ENCODE assay signal across 1 cellular context in the genomic region with DNA sequence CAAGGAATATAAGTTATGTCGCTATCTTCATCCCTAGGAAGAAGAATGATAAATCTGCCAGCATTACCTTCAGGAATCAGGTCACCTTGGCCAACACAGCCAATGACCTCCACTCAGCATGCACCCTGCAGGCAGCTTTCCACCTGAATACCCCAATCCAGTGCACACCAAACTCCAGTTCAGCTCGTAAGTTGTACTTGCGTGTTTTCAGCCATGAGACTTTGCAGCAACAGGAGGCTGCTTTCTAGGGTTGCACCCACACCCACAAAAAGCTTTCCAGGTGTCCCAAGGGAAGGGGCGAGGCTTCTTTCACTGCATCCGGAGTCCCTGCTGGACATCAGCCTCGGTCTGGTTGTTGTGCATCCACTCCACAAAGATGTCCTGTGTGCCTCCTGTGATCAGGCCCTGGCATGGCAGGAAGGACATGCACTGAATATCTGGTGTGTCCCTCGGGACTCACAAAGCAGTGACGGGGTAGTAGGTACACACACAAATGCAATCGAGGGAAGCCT.
TF ChIP-seq lines count a peak whose summit lies in the region.

No MANE protein-coding gene starts in this region.

TF ChIP-seq in H1, 55 proteins besides CTCF, POLR2A, EP300 and RAD21 (continued from another document):
- TF ChIP-seq, protein P1, sequence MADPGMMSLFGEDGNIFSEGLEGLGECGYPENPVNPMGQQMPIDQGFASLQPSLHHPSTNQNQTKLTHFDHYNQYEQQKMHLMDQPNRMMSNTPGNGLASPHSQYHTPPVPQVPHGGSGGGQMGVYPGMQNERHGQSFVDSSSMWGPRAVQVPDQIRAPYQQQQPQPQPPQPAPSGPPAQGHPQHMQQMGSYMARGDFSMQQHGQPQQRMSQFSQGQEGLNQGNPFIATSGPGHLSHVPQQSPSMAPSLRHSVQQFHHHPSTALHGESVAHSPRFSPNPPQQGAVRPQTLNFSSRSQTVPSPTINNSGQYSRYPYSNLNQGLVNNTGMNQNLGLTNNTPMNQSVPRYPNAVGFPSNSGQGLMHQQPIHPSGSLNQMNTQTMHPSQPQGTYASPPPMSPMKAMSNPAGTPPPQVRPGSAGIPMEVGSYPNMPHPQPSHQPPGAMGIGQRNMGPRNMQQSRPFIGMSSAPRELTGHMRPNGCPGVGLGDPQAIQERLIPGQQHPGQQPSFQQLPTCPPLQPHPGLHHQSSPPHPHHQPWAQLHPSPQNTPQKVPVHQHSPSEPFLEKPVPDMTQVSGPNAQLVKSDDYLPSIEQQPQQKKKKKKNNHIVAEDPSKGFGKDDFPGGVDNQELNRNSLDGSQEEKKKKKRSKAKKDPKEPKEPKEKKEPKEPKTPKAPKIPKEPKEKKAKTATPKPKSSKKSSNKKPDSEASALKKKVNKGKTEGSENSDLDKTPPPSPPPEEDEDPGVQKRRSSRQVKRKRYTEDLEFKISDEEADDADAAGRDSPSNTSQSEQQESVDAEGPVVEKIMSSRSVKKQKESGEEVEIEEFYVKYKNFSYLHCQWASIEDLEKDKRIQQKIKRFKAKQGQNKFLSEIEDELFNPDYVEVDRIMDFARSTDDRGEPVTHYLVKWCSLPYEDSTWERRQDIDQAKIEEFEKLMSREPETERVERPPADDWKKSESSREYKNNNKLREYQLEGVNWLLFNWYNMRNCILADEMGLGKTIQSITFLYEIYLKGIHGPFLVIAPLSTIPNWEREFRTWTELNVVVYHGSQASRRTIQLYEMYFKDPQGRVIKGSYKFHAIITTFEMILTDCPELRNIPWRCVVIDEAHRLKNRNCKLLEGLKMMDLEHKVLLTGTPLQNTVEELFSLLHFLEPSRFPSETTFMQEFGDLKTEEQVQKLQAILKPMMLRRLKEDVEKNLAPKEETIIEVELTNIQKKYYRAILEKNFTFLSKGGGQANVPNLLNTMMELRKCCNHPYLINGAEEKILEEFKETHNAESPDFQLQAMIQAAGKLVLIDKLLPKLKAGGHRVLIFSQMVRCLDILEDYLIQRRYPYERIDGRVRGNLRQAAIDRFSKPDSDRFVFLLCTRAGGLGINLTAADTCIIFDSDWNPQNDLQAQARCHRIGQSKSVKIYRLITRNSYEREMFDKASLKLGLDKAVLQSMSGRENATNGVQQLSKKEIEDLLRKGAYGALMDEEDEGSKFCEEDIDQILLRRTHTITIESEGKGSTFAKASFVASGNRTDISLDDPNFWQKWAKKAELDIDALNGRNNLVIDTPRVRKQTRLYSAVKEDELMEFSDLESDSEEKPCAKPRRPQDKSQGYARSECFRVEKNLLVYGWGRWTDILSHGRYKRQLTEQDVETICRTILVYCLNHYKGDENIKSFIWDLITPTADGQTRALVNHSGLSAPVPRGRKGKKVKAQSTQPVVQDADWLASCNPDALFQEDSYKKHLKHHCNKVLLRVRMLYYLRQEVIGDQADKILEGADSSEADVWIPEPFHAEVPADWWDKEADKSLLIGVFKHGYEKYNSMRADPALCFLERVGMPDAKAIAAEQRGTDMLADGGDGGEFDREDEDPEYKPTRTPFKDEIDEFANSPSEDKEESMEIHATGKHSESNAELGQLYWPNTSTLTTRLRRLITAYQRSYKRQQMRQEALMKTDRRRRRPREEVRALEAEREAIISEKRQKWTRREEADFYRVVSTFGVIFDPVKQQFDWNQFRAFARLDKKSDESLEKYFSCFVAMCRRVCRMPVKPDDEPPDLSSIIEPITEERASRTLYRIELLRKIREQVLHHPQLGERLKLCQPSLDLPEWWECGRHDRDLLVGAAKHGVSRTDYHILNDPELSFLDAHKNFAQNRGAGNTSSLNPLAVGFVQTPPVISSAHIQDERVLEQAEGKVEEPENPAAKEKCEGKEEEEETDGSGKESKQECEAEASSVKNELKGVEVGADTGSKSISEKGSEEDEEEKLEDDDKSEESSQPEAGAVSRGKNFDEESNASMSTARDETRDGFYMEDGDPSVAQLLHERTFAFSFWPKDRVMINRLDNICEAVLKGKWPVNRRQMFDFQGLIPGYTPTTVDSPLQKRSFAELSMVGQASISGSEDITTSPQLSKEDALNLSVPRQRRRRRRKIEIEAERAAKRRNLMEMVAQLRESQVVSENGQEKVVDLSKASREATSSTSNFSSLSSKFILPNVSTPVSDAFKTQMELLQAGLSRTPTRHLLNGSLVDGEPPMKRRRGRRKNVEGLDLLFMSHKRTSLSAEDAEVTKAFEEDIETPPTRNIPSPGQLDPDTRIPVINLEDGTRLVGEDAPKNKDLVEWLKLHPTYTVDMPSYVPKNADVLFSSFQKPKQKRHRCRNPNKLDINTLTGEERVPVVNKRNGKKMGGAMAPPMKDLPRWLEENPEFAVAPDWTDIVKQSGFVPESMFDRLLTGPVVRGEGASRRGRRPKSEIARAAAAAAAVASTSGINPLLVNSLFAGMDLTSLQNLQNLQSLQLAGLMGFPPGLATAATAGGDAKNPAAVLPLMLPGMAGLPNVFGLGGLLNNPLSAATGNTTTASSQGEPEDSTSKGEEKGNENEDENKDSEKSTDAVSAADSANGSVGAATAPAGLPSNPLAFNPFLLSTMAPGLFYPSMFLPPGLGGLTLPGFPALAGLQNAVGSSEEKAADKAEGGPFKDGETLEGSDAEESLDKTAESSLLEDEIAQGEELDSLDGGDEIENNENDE (IDR thresholded peaks at IDR 0.05; ENCODE audit: insufficient replicate concordance, low read length), result no peak
- no peak for TF ChIP-seq SUZ12 (IDR thresholded peaks at IDR 0.05; ENCODE audit: low read length)
- no peak for TF ChIP-seq BRCA1 (IDR thresholded peaks at IDR 0.05; ENCODE audit: low read depth, low read length)
- TF ChIP-seq, protein P2, sequence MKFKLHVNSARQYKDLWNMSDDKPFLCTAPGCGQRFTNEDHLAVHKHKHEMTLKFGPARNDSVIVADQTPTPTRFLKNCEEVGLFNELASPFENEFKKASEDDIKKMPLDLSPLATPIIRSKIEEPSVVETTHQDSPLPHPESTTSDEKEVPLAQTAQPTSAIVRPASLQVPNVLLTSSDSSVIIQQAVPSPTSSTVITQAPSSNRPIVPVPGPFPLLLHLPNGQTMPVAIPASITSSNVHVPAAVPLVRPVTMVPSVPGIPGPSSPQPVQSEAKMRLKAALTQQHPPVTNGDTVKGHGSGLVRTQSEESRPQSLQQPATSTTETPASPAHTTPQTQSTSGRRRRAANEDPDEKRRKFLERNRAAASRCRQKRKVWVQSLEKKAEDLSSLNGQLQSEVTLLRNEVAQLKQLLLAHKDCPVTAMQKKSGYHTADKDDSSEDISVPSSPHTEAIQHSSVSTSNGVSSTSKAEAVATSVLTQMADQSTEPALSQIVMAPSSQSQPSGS (IDR thresholded peaks at IDR 0.05; ENCODE audit: low read length), result no peak
